In genomic region chr14:25837431-25837950, GRCh38 we compare ENCODE assay signal across 20 cellular contexts.
DNase-seq lines count a peak whose midpoint lies in the region; TF ChIP-seq lines count a peak whose summit lies in the region.
"Had no signal": no experiment of that assay in that cellular context is flagged by ENCODE, and none has a peak within 500 bp of the region (broad histone marks: within the 10 kb centered on the region; RNA-seq: fewer than 3 reads in every experiment).

No MANE protein-coding gene starts in this region.

- no peak overlapping the region for H3K4me2 ChIP-seq in neural progenitor cell
- H3K4me2 ChIP-seq: BLaER1, GM23338 had no signal

- no peaks in the 10 kb centered on the region for H3K4me1 Mint-ChIP-seq in neural progenitor cell
- H3K4me1 Mint-ChIP-seq: CD4-positive, CD25-positive, alpha-beta regulatory T cell had no signal

- H3K27ac Mint-ChIP-seq in neural progenitor cell: no peak overlapping the region
- H3K27ac Mint-ChIP-seq: CD4-positive, CD25-positive, alpha-beta regulatory T cell; GM23338; H9 had no signal

- H3K36me3 Mint-ChIP-seq in neural progenitor cell: no peaks in the 10 kb centered on the region
- H3K36me3 Mint-ChIP-seq: CD4-positive, CD25-positive, alpha-beta regulatory T cell had no signal

- no peaks in the 10 kb centered on the region for H4K20me1 ChIP-seq in neural progenitor cell (ENCODE audit: low read depth)
- H4K20me1 ChIP-seq: BLaER1 had no signal

- TF ChIP-seq RAD21 in Ishikawa (IDR thresholded peaks at IDR 0.05; ENCODE audit: low read depth): no peak; the same call in 1 of the 2 replicates

- intact Hi-C loops in cardiac septum (cut with DNase I): no loop called here

- H3K36me3 ChIP-seq in neural progenitor cell: no peaks in the 10 kb centered on the region
- H3K36me3 ChIP-seq: BLaER1, SJSA1 had no signal

- TF ChIP-seq CTCF in neural progenitor cell (IDR thresholded peaks at IDR 0.05): no peak

- H3K79me2 ChIP-seq in neural progenitor cell (ENCODE audit: low read depth): no peaks in the 10 kb centered on the region

- peak; percentile 86 for TF ChIP-seq EP300 in Ishikawa (IDR thresholded peaks at IDR 0.05; ENCODE audit: borderline replicate concordance)

- no peaks in the 10 kb centered on the region for H3F3A ChIP-seq in neural progenitor cell (ENCODE audit: low read depth)

- H3K9me3 Mint-ChIP-seq in neural progenitor cell: no peaks in the 10 kb centered on the region
- H3K9me3 Mint-ChIP-seq: H9 had no signal

- DNase-seq in astrocyte of the hippocampus (ENCODE audit: low read depth, low spot score): peak; percentile 11
- DNase-seq in left kidney (ENCODE audit: low read depth, low spot score): peak; percentile 84
- DNase-seq in neural progenitor cell (ENCODE audit: low spot score): no peak
- no peak for DNase-seq in NCI-H1417 treated with DMSO at 0.1 percent for 48 hours (lab: John Stamatoyannopoulos, UW)
- no peak for DNase-seq in cardiac septum (ENCODE audit: low spot score)
- no peak for DNase-seq in iPS-NIHi7 (ENCODE audit: extremely low spot score)
- no peak for DNase-seq in NCI-H1105 treated with DMSO at 0.1 percent for 48 hours (lab: John Stamatoyannopoulos, UW)
- DNase-seq: 8988T; CD4-positive, CD25-positive, alpha-beta regulatory T cell; DND-41; H9; KBM-7; NCI-H1694 treated with DMSO at 0.1 percent for 48 hours; NCI-H526 treated with DMSO at 0.1 percent for 48 hours; Right ventricle myocardium superior; RPMI8226 had no signal

- H3K27me3 Mint-ChIP-seq in neural progenitor cell (ENCODE audit: insufficient read depth, low read depth): peaks cover 2% of the 10 kb centered on the region
- H3K27me3 Mint-ChIP-seq: CD4-positive, CD25-positive, alpha-beta regulatory T cell had no signal

- no peaks in the 10 kb centered on the region for H3K9me3 ChIP-seq in neural progenitor cell (ENCODE audit: low read depth)
- H3K9me3 ChIP-seq: BLaER1, SJSA1 had no signal

- peak overlapping the region; percentile 20 for H2AFZ ChIP-seq in neural progenitor cell (replicated peaks)

- H3K4me3 ChIP-seq in neural progenitor cell: no peak overlapping the region
- H3K4me3 ChIP-seq: BLaER1, GM23338, SJSA1 had no signal

- no peaks in the 10 kb centered on the region for H3K27me3 ChIP-seq in neural progenitor cell
- H3K27me3 ChIP-seq: BLaER1, SJSA1 had no signal

- no peak overlapping the region for H3K27ac ChIP-seq in neural progenitor cell
- H3K27ac ChIP-seq: BLaER1, SJSA1 had no signal

- H3K4me1 ChIP-seq in neural progenitor cell: peaks cover 4% of the 10 kb centered on the region
- H3K4me1 ChIP-seq: BLaER1, SJSA1 had no signal

- H3K4me3 Mint-ChIP-seq in neural progenitor cell: no peak overlapping the region
- H3K4me3 Mint-ChIP-seq: CD4-positive, CD25-positive, alpha-beta regulatory T cell; GM23338; H9 had no signal

- H3K9ac ChIP-seq in neural progenitor cell: no peak overlapping the region
- H3K9ac ChIP-seq: BLaER1 had no signal

TF ChIP-seq in Ishikawa, 13 proteins besides CTCF, POLR2A, EP300 and RAD21:
- TF ChIP-seq EGR1 (IDR thresholded peaks at IDR 0.05) (0 out of 2 replicates have a peak, but pooled peaks have one; percentile 42), ZBTB7A (IDR thresholded peaks at IDR 0.05; ENCODE audit: low read depth) (no peak), CEBPB (IDR thresholded peaks at IDR 0.05) (no peak), TCF12 (IDR thresholded peaks at IDR 0.05; ENCODE audit: low read depth) (peak; percentile 78), FOXM1 (IDR thresholded peaks at IDR 0.05; ENCODE audit: borderline replicate concordance, low read depth) (peak; percentile 88), NFIC (IDR thresholded peaks at IDR 0.05) (peak; percentile 72), YY1 (IDR thresholded peaks at IDR 0.05; ENCODE audit: low read depth) (no peak), TEAD4 (IDR thresholded peaks at IDR 0.05) (peak; percentile 73)

Comparison
In these comparisons a context has a peak if more than half of its experiments do, and no peak if none do; other contexts are left out.
1. DNase-seq: peak in astrocyte of the hippocampus (single experiment) and left kidney (single experiment); none in neural progenitor cell (single experiment), NCI-H1417 treated with DMSO at 0.1 percent for 48 hours (single experiment), cardiac septum (single experiment), iPS-NIHi7 (single experiment) and NCI-H1105 treated with DMSO at 0.1 percent for 48 hours (single experiment).